Comparison of ENCODE assay signal across 29 cellular contexts in genomic region chr22:19720150-19720827, GRCh38. TPM values are rescaled to one million over a fixed set of nuclear protein-coding genes. Genes with fewer than 3 reads are reported as not detected.
DNase-seq lines count a peak whose midpoint lies in the region; ATAC-seq, FAIRE-seq and TF ChIP-seq lines count a peak whose summit lies in the region.
"Had no signal": no experiment of that assay in that cellular context is flagged by ENCODE, and none has a peak within 500 bp of the region (broad histone marks: within the 10 kb centered on the region; RNA-seq: fewer than 3 reads in every experiment).

No MANE protein-coding gene starts in this region.

- no peak for FAIRE-seq in K562 (lab: Jason Lieb, UNC)
- FAIRE-seq: frontal cortex, islet of Langerhans had no signal

- no peaks in the 10 kb centered on the region for H3K9me3 Mint-ChIP-seq in CD8-positive, alpha-beta T cell
- H3K9me3 Mint-ChIP-seq in naive thymus-derived CD8-positive, alpha-beta T cell: no peaks in the 10 kb centered on the region
- H3K9me3 Mint-ChIP-seq: activated naive CD8-positive, alpha-beta T cell treated with anti-CD3 and anti-CD28 coated beads, Interleukin-2, amount 10 ng/mL, durations not matched to agents 7 days and 5 days; activated T-helper 2 cell treated with anti-CD3 and anti-CD28 coated beads, Interferon-gamma antibody, Interleukin-2, Interleukin-4, amounts not matched to agents 10 μg/mL and 5 μg/mL and 100 μg/mL, durations not matched to agents 14 hours and 24 hours and 36 hours had no signal

- H3K79me2 ChIP-seq in K562 (ENCODE audit: control insufficient read depth, insufficient read depth, low read length) (peaks cover 51% of the 10 kb centered on the region), PC-9 (ENCODE audit: low read depth) (no peaks in the 10 kb centered on the region)

- POLR2A ChIA-PET in A673 (lab: Charles Lee; ENCODE audit: low non-redundant PET): no interaction called here
- POLR2A ChIA-PET in CD8-positive, alpha-beta T cell (lab: Charles Lee): no interaction called here
- POLR2A ChIA-PET in K562 (lab: Yijun Ruan, JAX): interaction anchor here (0.5 to 2.7 kb wide), 28 partner anchors 10 to 1054 kb away, joined by 3 to 8 read pairs (median 4); partner anchors contain the start of gene SERPIND1
- POLR2A ChIA-PET in naive thymus-derived CD8-positive, alpha-beta T cell (lab: Charles Lee): no interaction called here
- POLR2A ChIA-PET in PC-9 (lab: Charles Lee; ENCODE audit: unreplicated experiment): no interaction called here

- H3K4me3 Mint-ChIP-seq in CD8-positive, alpha-beta T cell: peak overlapping the region; percentile 32
- H3K4me3 Mint-ChIP-seq in naive thymus-derived CD8-positive, alpha-beta T cell: peak overlapping the region in 8 of 10 donors; percentile 19 to 72 (median 52)

- no peak for ATAC-seq in CD8-positive, alpha-beta T cell
- ATAC-seq in K562: no peak
- no peak for ATAC-seq in naive thymus-derived CD8-positive, alpha-beta T cell

- peaks cover 27% of the 10 kb centered on the region for H3K9me1 ChIP-seq in K562 (ENCODE audit: control insufficient read depth, insufficient read depth, low read length)

- H3K9me3 ChIP-seq in A673 (ENCODE audit: low read depth, low read length, poor library complexity, severe bottlenecking) (no peaks in the 10 kb centered on the region), K562 (replicated peaks; ENCODE audit: control insufficient read depth, insufficient read depth, low read depth, low read length) (0 out of 2 replicates have a peak, but pooled peaks cover 2% of the 10 kb centered on the region), PC-9 (ENCODE audit: insufficient read depth, low read depth) (no peaks in the 10 kb centered on the region)
- H3K9me3 ChIP-seq in CD8-positive, alpha-beta T cell (ENCODE audit: low read length): no peaks in the 10 kb centered on the region
- H3K9me3 ChIP-seq: colonic mucosa, esophagus squamous epithelium, uterus had no signal

- TF ChIP-seq CTCF in A673 (conservative IDR thresholded peaks at IDR 0.05; ENCODE audit: low read depth, low read length) (no peak), K562 (IDR thresholded peaks at IDR 0.05 in 2 of 3, conservative IDR thresholded peaks at IDR 0.05 in 1 of 3; ENCODE audit: insufficient read depth in 2 of 3, low read depth in 1 of 3, low read length in 3 of 3) (no peak), PC-9 (conservative IDR thresholded peaks at IDR 0.05) (no peak)
- TF ChIP-seq CTCF in CD8-positive, alpha-beta T cell (IDR thresholded peaks at IDR 0.05): no peak

- H3K27ac ChIP-seq in A673 (ENCODE audit: low read depth, low read length, poor library complexity, severe bottlenecking) (no peak overlapping the region), K562 (ENCODE audit: extremely low read depth, low read depth, low read length) (no peak overlapping the region; the same call in 2 of the 3 replicates), PC-9 (no peak overlapping the region)
- no peak overlapping the region for H3K27ac ChIP-seq in CD8-positive, alpha-beta T cell (ENCODE audit: low read depth, low read length)
- H3K27ac ChIP-seq: colonic mucosa, esophagus squamous epithelium, skin epidermis had no signal

- no peaks in the 10 kb centered on the region for H3F3A ChIP-seq in PC-9 (ENCODE audit: insufficient read depth, low read depth)

- H3K9me2 ChIP-seq in PC-9 (ENCODE audit: insufficient read depth): no peaks in the 10 kb centered on the region

- TF ChIP-seq POLR2A in K562 (conservative IDR thresholded peaks at IDR 0.05): no peak; the same call in 1 of the 2 replicates

- no peak for TF ChIP-seq EP300 in K562 (IDR thresholded peaks at IDR 0.05; ENCODE audit: low read length)

- no peak overlapping the region for H3K27ac Mint-ChIP-seq in CD8-positive, alpha-beta T cell
- H3K27ac Mint-ChIP-seq in naive thymus-derived CD8-positive, alpha-beta T cell: peak overlapping the region in 1 of 10 donors; percentile 22
- H3K27ac Mint-ChIP-seq: activated naive CD8-positive, alpha-beta T cell treated with anti-CD3 and anti-CD28 coated beads, Interleukin-2, amount 10 ng/mL, durations not matched to agents 7 days and 5 days; activated T-helper 2 cell treated with anti-CD3 and anti-CD28 coated beads, Interferon-gamma antibody, Interleukin-2, Interleukin-4, amounts not matched to agents 10 μg/mL and 5 μg/mL and 100 μg/mL, durations not matched to agents 14 hours and 24 hours and 36 hours had no signal

- H3K36me3 ChIP-seq in A673 (ENCODE audit: insufficient read depth, low read length, poor library complexity, severe bottlenecking) (peaks cover 31% of the 10 kb centered on the region), K562 (ENCODE audit: control insufficient read depth, insufficient read depth, low read length) (peaks cover 40% of the 10 kb centered on the region), PC-9 (ENCODE audit: low read depth) (no peaks in the 10 kb centered on the region)
- no peaks in the 10 kb centered on the region for H3K36me3 ChIP-seq in CD8-positive, alpha-beta T cell (ENCODE audit: insufficient read depth, low read length)
- H3K36me3 ChIP-seq: colonic mucosa, uterus had no signal

- WGBS in K562 (ENCODE audit: insufficient coverage, low coverage, missing lambda C conversion rate): 92% methylated on average over 26 of the region's 26 CpGs

- peak overlapping the region in 1 of 2 experiments; percentile 98; a peak in 2 of 4 replicates for H3K9ac ChIP-seq in K562 (ENCODE audit: insufficient read depth in 1 of 2, low read depth in 2 of 2, low read length in 2 of 2)

- CTCF ChIA-PET in A673 (lab: Charles Lee) (interaction anchor here (0.6 to 1.4 kb wide), 2 partner anchors 10 to 419 kb away, joined by 4 to 5 read pairs; no protein-coding TSS in a partner anchor), K562 (lab: Yijun Ruan, JAX; ENCODE audit: low intra/inter-chr PET ratio) (interaction anchor here (2.4 kb wide), 1 partner anchor 90 kb away, joined by 12 read pairs; no protein-coding TSS in a partner anchor), PC-9 (lab: Charles Lee) (no interaction called here)
- CTCF ChIA-PET in CD8-positive, alpha-beta T cell (lab: Charles Lee): interaction anchor here (1.2 to 3.9 kb wide), 3 partner anchors 10 to 334 kb away, joined by 3 to 27 read pairs (median 5); no protein-coding TSS in a partner anchor

- no peak overlapping the region for H3K4me3 ChIP-seq in A673 (ENCODE audit: low read depth, low read length, poor library complexity, severe bottlenecking)
- no peak overlapping the region for H3K4me3 ChIP-seq in CD8-positive, alpha-beta T cell (ENCODE audit: low read depth, low read length)
- H3K4me3 ChIP-seq in K562: no peak overlapping the region
- H3K4me3 ChIP-seq in PC-9: no peak overlapping the region
- H3K4me3 ChIP-seq: colonic mucosa, esophagus squamous epithelium, skin epidermis, uterus had no signal

- TSS peak; percentile 21 for BruUV-seq in A673 (replicated peaks; lab: Mats Ljungman, UMichigan)
- no TSS peak for BruUV-seq in K562 (replicated peaks; lab: Mats Ljungman, UMichigan)
- no TSS peak for BruUV-seq in PC-9 (replicated peaks; lab: Mats Ljungman, UMichigan)

- in situ Hi-C loops in K562 (cut with MboI): loop anchor here (10.0 kb wide), 1 partner anchor 395 kb away; the partner anchor contains the start of genes RANBP1 and TRMT2A

- DNase-seq in A673 (ENCODE audit: low spot score) (no peak), K562 (ENCODE audit: extremely low read depth in 1 of 4, low spot score in 3 of 4) (no peak), GF-D8 (lab: John Stamatoyannopoulos, UW) (no peak), PC-9 (no peak), NCI-H1694 treated with DMSO at 0.1 percent for 48 hours (lab: John Stamatoyannopoulos, UW) (no peak), CD1c-positive myeloid dendritic cell (ENCODE audit: extremely low spot score) (no peak)
- DNase-seq in CD8-positive, alpha-beta T cell: no peak
- peak in 1 of 10 donors; percentile 60 for DNase-seq in naive thymus-derived CD8-positive, alpha-beta T cell
- DNase-seq: activated CD4-positive, alpha-beta T cell treated with anti-CD3 and anti-CD28 coated beads, Interleukin-2, amount 50 U/mL, for 48 hours; activated CD8-positive, alpha-beta memory T cell treated with anti-CD3 and anti-CD28 coated beads, Interleukin-2, amount 50 U/mL, for 4 hours; activated naive CD8-positive, alpha-beta T cell treated with anti-CD3 and anti-CD28 coated beads, Interleukin-2, amount 10 ng/mL, durations not matched to agents 7 days and 5 days; colonic mucosa; esophagus squamous epithelium; hypothalamus; KBM-7; MM.1S; NCI-H1417 treated with DMSO at 0.1 percent for 48 hours; NCI-H2107; NCI-H446; NCI-H82; stimulated activated CD4-positive, alpha-beta T cell treated with anti-CD3 and anti-CD28 coated beads, Interleukin-2, amount 100 ng/mL, for 24 hours; T-helper 9 cell; uterus had no signal

- intact Hi-C loops in A673 (cut with micrococcal nuclease; ENCODE audit: unreplicated experiment) (no loop called here), K562 (cut with micrococcal nuclease) (loop anchor here (5.0 kb wide), 1 partner anchor 423 kb away; no protein-coding TSS in a partner anchor), PC-9 (cut with micrococcal nuclease; ENCODE audit: unreplicated experiment) (no loop called here)
- intact Hi-C loops in CD8-positive, alpha-beta T cell (cut with DNase I, micrococcal nuclease): loop anchor here in 1 of 2 experiments (10.0 kb wide), 1 partner anchor 415 kb away; the partner anchor contains the start of gene ZDHHC8

- H4K20me1 ChIP-seq in K562 (replicated peaks; ENCODE audit: control insufficient read depth, insufficient read depth, low read length) (peaks cover 42% of the 10 kb centered on the region), PC-9 (ENCODE audit: insufficient read depth) (no peaks in the 10 kb centered on the region)

- H3K36me3 Mint-ChIP-seq in CD8-positive, alpha-beta T cell: no peaks in the 10 kb centered on the region
- peaks cover 0 to 3% (median 0%) of the 10 kb centered on the region in 3 donors for H3K36me3 Mint-ChIP-seq in naive thymus-derived CD8-positive, alpha-beta T cell
- H3K36me3 Mint-ChIP-seq: activated naive CD8-positive, alpha-beta T cell treated with anti-CD3 and anti-CD28 coated beads, Interleukin-2, amount 10 ng/mL, durations not matched to agents 7 days and 5 days; CD4-positive, alpha-beta memory T cell had no signal

- peaks cover 13% of the 10 kb centered on the region for H3K4me1 Mint-ChIP-seq in CD8-positive, alpha-beta T cell (ENCODE audit: low read depth)
- H3K4me1 Mint-ChIP-seq in naive thymus-derived CD8-positive, alpha-beta T cell: peaks cover 9 to 32% (median 18%) of the 10 kb centered on the region in 4 donors

- H3K4me1 ChIP-seq in A673 (ENCODE audit: insufficient read depth, low read length, poor library complexity, severe bottlenecking): peaks cover 10% of the 10 kb centered on the region
- peaks cover 26% of the 10 kb centered on the region for H3K4me1 ChIP-seq in CD8-positive, alpha-beta T cell (ENCODE audit: insufficient read depth, low read length)
- peaks cover 61 to 100% of the 10 kb centered on the region in 2 experiments for H3K4me1 ChIP-seq in K562 (replicated peaks in 1 of 2; ENCODE audit: control insufficient read depth in 2 of 2, insufficient read depth in 2 of 2, low read length in 2 of 2)
- no peaks in the 10 kb centered on the region for H3K4me1 ChIP-seq in PC-9 (replicated peaks; ENCODE audit: insufficient read depth)
- H3K4me1 ChIP-seq: uterus had no signal

- H3K4me2 ChIP-seq in K562 (ENCODE audit: insufficient read depth, low read length): no peak overlapping the region
- H3K4me2 ChIP-seq in PC-9: no peak overlapping the region

- TF ChIP-seq RAD21 in K562 (CRISPR knock-in tag; conservative IDR thresholded peaks at IDR 0.05 in 1 of 2, IDR thresholded peaks at IDR 0.05 in 1 of 2): no peak

- peaks cover 40% of the 10 kb centered on the region for H3K27me3 Mint-ChIP-seq in CD8-positive, alpha-beta T cell (ENCODE audit: low read depth)
- H3K27me3 Mint-ChIP-seq in naive thymus-derived CD8-positive, alpha-beta T cell: peaks cover 5 to 56% (median 26%) of the 10 kb centered on the region in 5 donors

- no peak overlapping the region for H2AFZ ChIP-seq in K562 (ENCODE audit: low read depth, low read length)
- no peak overlapping the region for H2AFZ ChIP-seq in PC-9

- no peaks in the 10 kb centered on the region for H3K27me3 ChIP-seq in A673 (replicated peaks; ENCODE audit: insufficient read depth, low read depth, low read length, poor library complexity)
- peaks cover 12% of the 10 kb centered on the region for H3K27me3 ChIP-seq in CD8-positive, alpha-beta T cell (ENCODE audit: insufficient read depth, low read length)
- no peaks in the 10 kb centered on the region for H3K27me3 ChIP-seq in K562 (ENCODE audit: control insufficient read depth in 2 of 2, insufficient read depth in 2 of 2, low read length in 2 of 2)
- H3K27me3 ChIP-seq in PC-9 (ENCODE audit: insufficient read depth, low read depth): 0 out of 2 replicates have a peak, but pooled peaks cover 3% of the 10 kb centered on the region
- H3K27me3 ChIP-seq: uterus had no signal

RNA-seq across cellular contexts. Expression of gene GP1BB, which starts 3.0 kb away (rescaled TPM):
- total RNA-seq in A673 (2021) (12.6 and 13.3 TPM in 2 replicates), K562 (2014; rRNA removed) (85.2 and 90.0 TPM in 2 replicates), K562 (2014; rRNA removed; fragmentation: Illumina TruSeq; extraction: Trizol) (2.1 and 2.8 TPM in 2 replicates), K562 (2015; rRNA removed; fragmentation: Illumina TruSeq; extraction: Trizol) (1.6 and 5.2 TPM in 2 replicates), K562 (2021) (139 and 162 TPM in 2 replicates), PC-9 (2021) (0.35 and 2.0 TPM in 2 replicates)
- total RNA-seq in CD8-positive, alpha-beta T cell: under 1 TPM in 1 of 2 experiments, not detected in 1; 0.39 TPM
- 12.5 and 89.3 TPM in 2 replicates for total RNA-seq in K562 (2011; cell fraction: chromatin; rRNA removed; ENCODE audit: low replicate concordance)
- 145 and 149 TPM in 2 replicates for total RNA-seq in K562 (2011; cell fraction: nucleolus; rRNA removed)
- 44.7 and 52.3 TPM in 2 replicates for total RNA-seq in K562 (2011; cell fraction: nucleoplasm; rRNA removed)
- polyA plus RNA-seq in K562 (2011; rRNA removed) (9.2 and 33.6 TPM in 2 replicates), K562 (2014; fragmentation: Illumina TruSeq; extraction: Trizol) (1.6 and 15.2 TPM in 2 replicates), K562 (2014; fragmentation: Nextera tagmentation; extraction: Ambion mirVana) (1 to 10 TPM in 1 of 2 experiments, under 1 TPM in 1; 0.69 to 1.1 TPM), K562 (2014; rRNA removed) (110 and 150 TPM in 2 replicates)
- 60.0 and 286 TPM in 2 replicates for polyA plus RNA-seq in K562 (2011; cell fraction: cytosol; rRNA removed)
- 103 and 165 TPM in 2 replicates for polyA plus RNA-seq in K562 (2011; cell fraction: nucleus; rRNA removed)
- polyA plus RNA-seq in K562 (2012): 49.9 and 97.0 TPM in 2 replicates
- 2.4 and 2.8 TPM in 2 replicates for polyA minus RNA-seq in K562 (2011; rRNA and poly(A)+ RNA removed)
- 43.2 and 113 TPM in 2 replicates for polyA minus RNA-seq in K562 (2011; cell fraction: cytosol; rRNA and poly(A)+ RNA removed)
- 19.4 and 37.3 TPM in 2 replicates for polyA minus RNA-seq in K562 (2011; cell fraction: nucleus; rRNA and poly(A)+ RNA removed)
- total RNA-seq in naive thymus-derived CD8-positive, alpha-beta T cell: under 1 TPM in 1 of 2 experiments, not detected in 1; 0.34 TPM
- polyA plus RNA-seq in naive thymus-derived CD8-positive, alpha-beta T cell: not detected
- total RNA-seq: activated naive CD8-positive, alpha-beta T cell treated with anti-CD3 and anti-CD28 coated beads, Interleukin-2, amount 10 ng/mL, durations not matched to agents 7 days and 5 days; activated T-helper 2 cell treated with anti-CD3 and anti-CD28 coated beads, Interferon-gamma antibody, Interleukin-2, Interleukin-4, amounts not matched to agents 10 μg/mL and 5 μg/mL and 100 μg/mL, durations not matched to agents 14 hours and 24 hours and 36 hours; CD4-positive, alpha-beta memory T cell had no signal
- polyA plus RNA-seq: CD4-positive, alpha-beta memory T cell had no signal

RNA-seq across cellular contexts. Expression of gene SEPTIN5, which starts 6.0 kb away (rescaled TPM):
- total RNA-seq in A673 (2021) (50.4 and 58.9 TPM in 2 replicates), K562 (2014; rRNA removed) (116 and 125 TPM in 2 replicates), K562 (2014; rRNA removed; fragmentation: Illumina TruSeq; extraction: Trizol) (92.5 and 94.6 TPM in 2 replicates), K562 (2015; rRNA removed; fragmentation: Illumina TruSeq; extraction: Trizol) (28.1 and 34.9 TPM in 2 replicates), K562 (2021) (177 and 195 TPM in 2 replicates), PC-9 (2021) (2.0 and 8.1 TPM in 2 replicates)
- 1 to 10 TPM in 1 of 2 experiments, under 1 TPM in 1; 0.75 to 1.4 TPM for total RNA-seq in CD8-positive, alpha-beta T cell
- total RNA-seq in K562 (2011; cell fraction: chromatin; rRNA removed; ENCODE audit: low replicate concordance): 625 and 1,610 TPM in 2 replicates
- total RNA-seq in K562 (2011; cell fraction: nucleolus; rRNA removed): 538 and 650 TPM in 2 replicates
- total RNA-seq in K562 (2011; cell fraction: nucleoplasm; rRNA removed): 407 and 495 TPM in 2 replicates
- polyA plus RNA-seq in K562 (2011; rRNA removed) (119 and 238 TPM in 2 replicates), K562 (2014; fragmentation: Illumina TruSeq; extraction: Trizol) (135 and 164 TPM in 2 replicates), K562 (2014; fragmentation: Nextera tagmentation; extraction: Ambion mirVana) (1 to 10 TPM in 1 of 2 experiments, under 1 TPM in 1; 0.03 to 1.9 TPM), K562 (2014; rRNA removed) (129 and 135 TPM in 2 replicates)
- 143 and 156 TPM in 2 replicates for polyA plus RNA-seq in K562 (2011; cell fraction: cytosol; rRNA removed)
- 671 and 957 TPM in 2 replicates for polyA plus RNA-seq in K562 (2011; cell fraction: nucleus; rRNA removed)
- 122 and 123 TPM in 2 replicates for polyA plus RNA-seq in K562 (2012)
- 306 and 458 TPM in 2 replicates for polyA minus RNA-seq in K562 (2011; rRNA and poly(A)+ RNA removed)
- 83.2 and 205 TPM in 2 replicates for polyA minus RNA-seq in K562 (2011; cell fraction: cytosol; rRNA and poly(A)+ RNA removed)
- 284 and 666 TPM in 2 replicates for polyA minus RNA-seq in K562 (2011; cell fraction: nucleus; rRNA and poly(A)+ RNA removed)
- total RNA-seq in naive thymus-derived CD8-positive, alpha-beta T cell: 1 to 10 TPM in 1 of 2 experiments, under 1 TPM in 1; 0.55 to 1.5 TPM
- polyA plus RNA-seq in naive thymus-derived CD8-positive, alpha-beta T cell: under 1 TPM in 1 of 3 donors, not detected in 2; 0.32 TPM
- total RNA-seq: activated naive CD8-positive, alpha-beta T cell treated with anti-CD3 and anti-CD28 coated beads, Interleukin-2, amount 10 ng/mL, durations not matched to agents 7 days and 5 days; CD4-positive, alpha-beta memory T cell had no signal
- polyA plus RNA-seq: CD4-positive, alpha-beta memory T cell had no signal

RNA-seq across cellular contexts. Expression of gene TBX1, which starts 40.3 kb away (rescaled TPM):
- 3.6 and 4.7 TPM in 2 replicates for total RNA-seq in A673 (2021)
- total RNA-seq in CD8-positive, alpha-beta T cell: not detected
- total RNA-seq in K562 (2011; cell fraction: chromatin; rRNA removed; ENCODE audit: low replicate concordance): 31.9 and 90.7 TPM in 2 replicates
- total RNA-seq in K562 (2011; cell fraction: nucleolus; rRNA removed): 41.9 and 52.4 TPM in 2 replicates
- total RNA-seq in K562 (2011; cell fraction: nucleoplasm; rRNA removed): 40.6 and 47.0 TPM in 2 replicates
- total RNA-seq in K562 (2014; rRNA removed): 8.9 and 14.0 TPM in 2 replicates
- total RNA-seq in K562 (2014; rRNA removed; fragmentation: Illumina TruSeq; extraction: Trizol): 2.1 and 2.6 TPM in 2 replicates
- total RNA-seq in K562 (2015; rRNA removed; fragmentation: Illumina TruSeq; extraction: Trizol): 3.5 and 3.9 TPM in 2 replicates
- 34.2 and 35.0 TPM in 2 replicates for total RNA-seq in K562 (2021)
- polyA plus RNA-seq in K562 (2011; rRNA removed): 2.5 and 9.5 TPM in 2 replicates
- 5.8 and 7.7 TPM in 2 replicates for polyA plus RNA-seq in K562 (2011; cell fraction: cytosol; rRNA removed)
- 55.1 and 87.1 TPM in 2 replicates for polyA plus RNA-seq in K562 (2011; cell fraction: nucleus; rRNA removed)
- polyA plus RNA-seq in K562 (2012): 12.4 and 14.0 TPM in 2 replicates
- 8.0 and 12.8 TPM in 2 replicates for polyA plus RNA-seq in K562 (2014; fragmentation: Illumina TruSeq; extraction: Trizol)
- under 1 TPM; 0.07 to 0.11 TPM for polyA plus RNA-seq in K562 (2014; fragmentation: Nextera tagmentation; extraction: Ambion mirVana)
- 14.7 and 17.1 TPM in 2 replicates for polyA plus RNA-seq in K562 (2014; rRNA removed)
- polyA minus RNA-seq in K562 (2011; rRNA and poly(A)+ RNA removed): 2.2 and 5.5 TPM in 2 replicates
- polyA minus RNA-seq in K562 (2011; cell fraction: cytosol; rRNA and poly(A)+ RNA removed): 5.4 and 22.9 TPM in 2 replicates
- 20.1 and 45.7 TPM in 2 replicates for polyA minus RNA-seq in K562 (2011; cell fraction: nucleus; rRNA and poly(A)+ RNA removed)
- total RNA-seq in naive thymus-derived CD8-positive, alpha-beta T cell: not detected
- polyA plus RNA-seq in naive thymus-derived CD8-positive, alpha-beta T cell: not detected
- total RNA-seq in PC-9 (2021): 0.74 and 2.4 TPM in 2 replicates
- total RNA-seq: CD4-positive, alpha-beta memory T cell; frontal cortex; mononuclear cell had no signal
- polyA plus RNA-seq: CD4-positive, alpha-beta memory T cell had no signal
